17 cellular contexts compared by ENCODE assay signal in genomic region chr12:124610021-124610606, GRCh38. TPM values are rescaled to one million over a fixed set of nuclear protein-coding genes. Genes with fewer than 3 reads are reported as not detected.
DNase-seq lines count a peak whose midpoint lies in the region; ATAC-seq, FAIRE-seq and TF ChIP-seq lines count a peak whose summit lies in the region.
"Had no signal": no experiment of that assay in that cellular context is flagged by ENCODE, and none has a peak within 500 bp of the region (broad histone marks: within the 10 kb centered on the region; RNA-seq: fewer than 3 reads in every experiment).

No MANE protein-coding gene starts in this region.

- H3K18ac ChIP-seq in neuronal stem cell (ENCODE audit: low read length) = peak overlapping the region; percentile 57

- no peak for TF ChIP-seq POLR2A in A549 (IDR thresholded peaks at IDR 0.05; ENCODE audit: low read length)

- H3K4me3 Mint-ChIP-seq in Calu3 (ENCODE audit: low read depth, unreplicated experiment) = no peak overlapping the region
- H3K4me3 Mint-ChIP-seq: GM23338 had no signal

- ATAC-seq in A549 = no peak
- no peak for ATAC-seq in HG03095 (IDR thresholded peaks at IDR 0.05; ENCODE audit: unreplicated experiment)
- ATAC-seq in esophagus mucosa = no peak
- no peak for ATAC-seq in HG02678 (IDR thresholded peaks at IDR 0.05; ENCODE audit: unreplicated experiment)

- peak overlapping the region; percentile 85 for H2AK5ac ChIP-seq in neuronal stem cell (ENCODE audit: low read depth, low read length)

- H2BK120ac ChIP-seq in neuronal stem cell (ENCODE audit: low read depth, low read length) = peak overlapping the region; percentile 27

- peaks cover 36% of the 10 kb centered on the region for H3F3A ChIP-seq in PC-9 (ENCODE audit: insufficient read depth, low read depth)

- H2BK15ac ChIP-seq in neuronal stem cell (ENCODE audit: low read length) = peak overlapping the region; percentile 79

- peak overlapping the region; percentile 54 for H4K8ac ChIP-seq in neuronal stem cell (ENCODE audit: low read depth, low read length)

- H3K27ac ChIP-seq in A549 = peak overlapping the region; percentile 54 to 78; a peak in 5 of 6 replicates
- no peak overlapping the region for H3K27ac ChIP-seq in PC-9
- H3K27ac ChIP-seq in neuronal stem cell (replicated peaks; ENCODE audit: low read length) = no peak overlapping the region
- H3K27ac ChIP-seq: HL-60, SJSA1 had no signal

- no peaks in the 10 kb centered on the region for H4K20me1 ChIP-seq in PC-9 (ENCODE audit: insufficient read depth)

- H3K23ac ChIP-seq in neuronal stem cell (ENCODE audit: low read depth, low read length, poor library complexity) = peak overlapping the region; percentile 31

- no peak overlapping the region for H3K4ac ChIP-seq in neuronal stem cell (ENCODE audit: low read length)

- H3K36me3 Mint-ChIP-seq in Calu3 (ENCODE audit: insufficient read depth, unreplicated experiment) = peaks cover 18% of the 10 kb centered on the region
- H3K36me3 Mint-ChIP-seq: CD8-positive, alpha-beta T cell had no signal

- H3K27me3 Mint-ChIP-seq in Calu3 (ENCODE audit: unreplicated experiment) = no peaks in the 10 kb centered on the region

- peaks cover 2% of the 10 kb centered on the region for H3K79me1 ChIP-seq in neuronal stem cell (ENCODE audit: low read depth, low read length)

- BruUV-seq in Calu3 (replicated peaks; lab: Mats Ljungman, UMichigan) = no TSS peak
- no TSS peak for BruUV-seq in PC-9 (replicated peaks; lab: Mats Ljungman, UMichigan)

- peak overlapping the region; percentile 79 for H3K27ac Mint-ChIP-seq in Calu3 (ENCODE audit: unreplicated experiment)
- H3K27ac Mint-ChIP-seq: GM23338 had no signal

- H3K9me2 ChIP-seq in PC-9 (ENCODE audit: insufficient read depth) = no peaks in the 10 kb centered on the region

- intact Hi-C loops in Calu3 (cut with micrococcal nuclease; ENCODE audit: unreplicated experiment) = no loop called here
- intact Hi-C loops in PC-9 (cut with micrococcal nuclease; ENCODE audit: unreplicated experiment) = no loop called here

- TF ChIP-seq CTCF in A549 (IDR thresholded peaks at IDR 0.05) = no peak
- TF ChIP-seq CTCF in Calu3 (IDR thresholded peaks at IDR 0.05; ENCODE audit: unreplicated experiment) = no peak
- no peak for TF ChIP-seq CTCF in PC-9 (conservative IDR thresholded peaks at IDR 0.05)

- no peak for TF ChIP-seq EP300 in A549 (IDR thresholded peaks at IDR 0.05)

- peak overlapping the region; percentile 31 for H3K14ac ChIP-seq in neuronal stem cell (ENCODE audit: low read length)

- H2BK12ac ChIP-seq in neuronal stem cell (ENCODE audit: low read length) = no peak overlapping the region

- H3K27me3 ChIP-seq in PC-9 (ENCODE audit: insufficient read depth, low read depth) (no peaks in the 10 kb centered on the region), neuronal stem cell (ENCODE audit: control insufficient read depth in 3 of 3, insufficient read depth in 3 of 3, low read depth in 1 of 3, low read length in 3 of 3) (peaks cover 0 to 14% (median 0%) of the 10 kb centered on the region in 3 experiments)
- H3K27me3 ChIP-seq: MG63, SJSA1 had no signal

- H3K36me3 ChIP-seq in PC-9 (ENCODE audit: low read depth) (no peaks in the 10 kb centered on the region), neuronal stem cell (replicated peaks in 1 of 2; ENCODE audit: control insufficient read depth in 2 of 2, insufficient read depth in 2 of 2, low read length in 2 of 2) (no peaks in the 10 kb centered on the region)
- H3K36me3 ChIP-seq: MG63, SJSA1 had no signal

- POLR2A ChIA-PET in A549 (lab: Yijun Ruan, JAX) = no interaction called here
- POLR2A ChIA-PET in PC-9 (lab: Charles Lee; ENCODE audit: unreplicated experiment) = no interaction called here

- TF ChIP-seq RAD21 in A549 (conservative IDR thresholded peaks at IDR 0.05 in 1 of 2, IDR thresholded peaks at IDR 0.05 in 1 of 2) = no peak

- no peak overlapping the region for H3K9ac ChIP-seq in neuronal stem cell (ENCODE audit: low read depth, low read length, poor library complexity)

- no peak for DNase-seq in A549 (ENCODE audit: low read depth in 1 of 2, low spot score in 1 of 2)
- DNase-seq in Calu3 = no peak
- DNase-seq in PC-9 = no peak
- DNase-seq in neuronal stem cell (ENCODE audit: low spot score) = no peak
- DNase-seq in central memory CD4-positive, alpha-beta T cell = no peak
- DNase-seq: CD8-positive, alpha-beta T cell; EL; KBM-7; MG63; NCI-H2029; NCI-H510A treated with DMSO at 0.1 percent for 48 hours had no signal

- H3K4me1 ChIP-seq in A549 = peaks cover 34% of the 10 kb centered on the region
- H3K4me1 ChIP-seq in PC-9 (replicated peaks; ENCODE audit: insufficient read depth) = peaks cover 41% of the 10 kb centered on the region
- H3K4me1 ChIP-seq in neuronal stem cell (ENCODE audit: control insufficient read depth in 2 of 2, insufficient read depth in 1 of 2, low read depth in 1 of 2, low read length in 2 of 2) = peaks cover 0 to 6% of the 10 kb centered on the region in 2 donors

- WGBS in A549 (ENCODE audit: missing lambda C conversion rate) = 90% methylated on average over 9 of the region's 9 CpGs
- no CpG with 5 or more reads among the region's 9 CpGs for WGBS in neuronal stem cell (ENCODE audit: extremely low coverage in 2 of 2, insufficient read length in 2 of 2, insufficient replicate concordance in 1 of 2), 2 donors

- CTCF ChIA-PET in A549 (lab: Yijun Ruan, JAX) = no interaction called here
- CTCF ChIA-PET in Calu3 (lab: Charles Lee) = interaction anchor here (1.1 kb wide), 2 partner anchors 16 to 82 kb away, joined by 3 to 4 read pairs; no protein-coding TSS in a partner anchor
- CTCF ChIA-PET in PC-9 (lab: Charles Lee) = interaction anchor here (0.6 kb wide), 1 partner anchor 117 kb away, joined by 4 read pairs; no protein-coding TSS in a partner anchor

- H2AFZ ChIP-seq in PC-9 = no peak overlapping the region
- no peak overlapping the region for H2AFZ ChIP-seq in neuronal stem cell (ENCODE audit: low read length)
- H2AFZ ChIP-seq: GM23338 had no signal

- H4K91ac ChIP-seq in neuronal stem cell (ENCODE audit: low read depth, low read length, poor library complexity) = no peak overlapping the region

- H2BK5ac ChIP-seq in neuronal stem cell (ENCODE audit: low read length) = no peak overlapping the region

- H3K4me2 ChIP-seq in A549 (peak overlapping the region; percentile 57; the same call in 1 of the 3 replicates), PC-9 (peak overlapping the region; percentile 37), neuronal stem cell (ENCODE audit: insufficient read depth, low read length, poor library complexity, severe bottlenecking) (no peak overlapping the region)
- H3K4me2 ChIP-seq: GM23338 had no signal

- H3K4me1 Mint-ChIP-seq in Calu3 (ENCODE audit: low read depth, unreplicated experiment) = peaks cover 67% of the 10 kb centered on the region

- H3K9me3 Mint-ChIP-seq in Calu3 (ENCODE audit: low read depth, unreplicated experiment) = no peaks in the 10 kb centered on the region
- H3K9me3 Mint-ChIP-seq: CD8-positive, alpha-beta T cell had no signal

- H3K9me3 ChIP-seq in A549 (no peaks in the 10 kb centered on the region), PC-9 (ENCODE audit: insufficient read depth, low read depth) (no peaks in the 10 kb centered on the region; the same call in 1 of the 2 replicates), neuronal stem cell (replicated peaks in 1 of 2; ENCODE audit: control insufficient read depth in 2 of 2, insufficient read depth in 1 of 2, low read depth in 1 of 2, low read length in 2 of 2) (peaks cover 0 to 7% of the 10 kb centered on the region in 2 donors)
- H3K9me3 ChIP-seq: SJSA1 had no signal

- H3K79me2 ChIP-seq in PC-9 (ENCODE audit: low read depth) = no peaks in the 10 kb centered on the region

- FAIRE-seq in A549 (lab: Jason Lieb, UNC) = no peak

- H3K4me3 ChIP-seq in A549 (no peak overlapping the region), PC-9 (no peak overlapping the region), neuronal stem cell (ENCODE audit: low read length in 2 of 2) (no peak overlapping the region)
- H3K4me3 ChIP-seq: GM23338, MG63, SJSA1 had no signal

TF ChIP-seq in A549, 52 proteins besides CTCF, POLR2A, EP300 and RAD21:
- TF ChIP-seq MAZ (IDR thresholded peaks at IDR 0.05; ENCODE audit: borderline replicate concordance, low read depth, low read length) = no peak
- TF ChIP-seq MYC (IDR thresholded peaks at IDR 0.05; ENCODE audit: borderline replicate concordance, low read length) = no peak
- TF ChIP-seq KDM5A (IDR thresholded peaks at IDR 0.05) = no peak

RNA-seq across cellular contexts. Expression of gene NCOR2, which starts 42.7 kb away (rescaled TPM):
- polyA plus RNA-seq in A549 (2011; rRNA removed) = 14.1 and 19.3 TPM in 2 replicates
- 40.4 and 55.7 TPM in 2 replicates for polyA plus RNA-seq in A549 (2012; cell fraction: cytosol; rRNA removed)
- 206 and 232 TPM in 2 replicates for polyA plus RNA-seq in A549 (2012; cell fraction: nucleus; rRNA removed)
- polyA plus RNA-seq in A549 (2017; fragmentation: RNase III; extraction: RNeasy Plus Mini Kit Qiagen cat#74134 plus additional on column Dnase treatment) = 151 to 170 TPM (median 160 TPM) in 3 replicates
- 39.9 and 51.1 TPM in 2 replicates for polyA minus RNA-seq in A549 (2011; rRNA and poly(A)+ RNA removed)
- 325 and 348 TPM in 2 replicates for total RNA-seq in Calu3 (2022)
- total RNA-seq in PC-9 (2021) = 319 and 368 TPM in 2 replicates
- 80.7 TPM for polyA plus RNA-seq in neuronal stem cell (2013, experiment 1 of 2)
- 80.2 TPM for polyA plus RNA-seq in neuronal stem cell (2013, experiment 2 of 2)
- 60.3 TPM for total RNA-seq in esophagus mucosa

Comparison
In these comparisons a context has a peak if more than half of its experiments do, and no peak if none do; other contexts are left out.
1. H3K27ac ChIP-seq: peak in A549 (2 of 2); none in PC-9 (single experiment) and neuronal stem cell (single experiment).